In genomic region chr7:153087498-153087897, GRCh38 we compare ENCODE assay signal across 1 cellular context.
TF ChIP-seq lines count a peak whose summit lies in the region.

No MANE protein-coding gene starts in this region.

TF ChIP-seq in K562, 482 proteins besides CTCF, POLR2A, EP300 and RAD21 (continued from another document):
- peak; percentile 92 for TF ChIP-seq NFIX (CRISPR knock-in tag; IDR thresholded peaks at IDR 0.05; ENCODE audit: low read depth)
- no peak for TF ChIP-seq ZNF395 (CRISPR knock-in tag; IDR thresholded peaks at IDR 0.05)
- TF ChIP-seq NFIC (IDR thresholded peaks at IDR 0.05), result peak; percentile 99
- no peak for TF ChIP-seq ZNF133 (CRISPR knock-in tag; IDR thresholded peaks at IDR 0.05)
- TF ChIP-seq POLR2H (tag; IDR thresholded peaks at IDR 0.05; ENCODE audit: low read depth), result no peak
- TF ChIP-seq ZNF589 (CRISPR knock-in tag; IDR thresholded peaks at IDR 0.05; ENCODE audit: low read depth), result no peak
- peak; percentile 75 for TF ChIP-seq SMAD1 (IDR thresholded peaks at IDR 0.05; ENCODE audit: low read depth, low read length, partially characterized antibody)
- TF ChIP-seq PKNOX1 (IDR thresholded peaks at IDR 0.05), result no peak
